1 cellular context compared by ENCODE assay signal in the genomic region with DNA sequence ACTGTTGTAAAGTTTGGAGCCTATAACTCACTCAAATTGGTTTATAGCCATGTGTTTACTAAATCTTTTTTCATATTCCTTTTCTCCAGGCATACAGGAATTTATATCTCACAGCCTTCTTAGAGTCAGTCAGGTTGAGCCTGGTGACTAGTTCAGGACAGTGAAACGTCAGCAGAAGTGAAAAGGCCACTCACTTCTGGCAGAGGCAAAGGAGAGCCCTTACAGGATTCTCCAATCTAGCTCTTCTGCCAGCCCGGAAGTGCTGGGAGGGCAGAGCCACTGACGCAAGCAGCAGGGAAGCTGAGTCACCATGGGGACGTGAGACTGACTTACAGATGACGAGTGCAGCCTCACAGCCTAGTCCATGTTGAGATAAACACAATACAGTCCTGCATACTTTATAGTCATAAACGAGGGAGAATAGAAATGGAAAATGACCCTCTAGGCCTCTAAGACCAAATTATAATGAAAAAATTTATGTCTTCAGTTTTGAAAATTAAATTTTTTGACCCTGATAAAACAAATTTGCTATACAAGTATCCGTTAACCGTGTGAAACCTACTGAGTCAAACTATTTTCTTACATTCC.
A peak's percentile ranks its signal among the peaks of the same experiment; 100 is the strongest.
TF ChIP-seq lines count a peak whose summit lies in the region.

No MANE protein-coding gene starts in this region.

TF ChIP-seq in HepG2, 621 proteins besides CTCF, POLR2A, EP300 and RAD21 (continued from another document and continues in another):
- TF ChIP-seq, protein P1, sequence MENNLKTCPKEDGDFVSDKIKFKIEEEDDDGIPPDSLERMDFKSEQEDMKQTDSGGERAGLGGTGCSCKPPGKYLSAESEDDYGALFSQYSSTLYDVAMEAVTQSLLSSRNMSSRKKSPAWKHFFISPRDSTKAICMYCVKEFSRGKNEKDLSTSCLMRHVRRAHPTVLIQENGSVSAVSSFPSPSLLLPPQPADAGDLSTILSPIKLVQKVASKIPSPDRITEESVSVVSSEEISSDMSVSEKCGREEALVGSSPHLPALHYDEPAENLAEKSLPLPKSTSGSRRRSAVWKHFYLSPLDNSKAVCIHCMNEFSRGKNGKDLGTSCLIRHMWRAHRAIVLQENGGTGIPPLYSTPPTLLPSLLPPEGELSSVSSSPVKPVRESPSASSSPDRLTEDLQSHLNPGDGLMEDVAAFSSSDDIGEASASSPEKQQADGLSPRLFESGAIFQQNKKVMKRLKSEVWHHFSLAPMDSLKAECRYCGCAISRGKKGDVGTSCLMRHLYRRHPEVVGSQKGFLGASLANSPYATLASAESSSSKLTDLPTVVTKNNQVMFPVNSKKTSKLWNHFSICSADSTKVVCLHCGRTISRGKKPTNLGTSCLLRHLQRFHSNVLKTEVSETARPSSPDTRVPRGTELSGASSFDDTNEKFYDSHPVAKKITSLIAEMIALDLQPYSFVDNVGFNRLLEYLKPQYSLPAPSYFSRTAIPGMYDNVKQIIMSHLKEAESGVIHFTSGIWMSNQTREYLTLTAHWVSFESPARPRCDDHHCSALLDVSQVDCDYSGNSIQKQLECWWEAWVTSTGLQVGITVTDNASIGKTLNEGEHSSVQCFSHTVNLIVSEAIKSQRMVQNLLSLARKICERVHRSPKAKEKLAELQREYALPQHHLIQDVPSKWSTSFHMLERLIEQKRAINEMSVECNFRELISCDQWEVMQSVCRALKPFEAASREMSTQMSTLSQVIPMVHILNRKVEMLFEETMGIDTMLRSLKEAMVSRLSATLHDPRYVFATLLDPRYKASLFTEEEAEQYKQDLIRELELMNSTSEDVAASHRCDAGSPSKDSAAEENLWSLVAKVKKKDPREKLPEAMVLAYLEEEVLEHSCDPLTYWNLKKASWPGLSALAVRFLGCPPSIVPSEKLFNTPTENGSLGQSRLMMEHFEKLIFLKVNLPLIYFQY (CRISPR knock-in tag; IDR thresholded peaks at IDR 0.05; ENCODE audit: borderline replicate concordance) = peak; percentile 55; the same call in 1 of the 2 replicates
- TF ChIP-seq ZSCAN20 (CRISPR knock-in tag; IDR thresholded peaks at IDR 0.05; ENCODE audit: borderline replicate concordance) (no peak), KLF16 (CRISPR knock-in tag; IDR thresholded peaks at IDR 0.05) (peak in 1 of 2 experiments; percentile 86; a peak in 1 of 4 replicates), CENPX (CRISPR knock-in tag; IDR thresholded peaks at IDR 0.05) (no peak), SP140L (CRISPR knock-in tag; IDR thresholded peaks at IDR 0.05; ENCODE audit: borderline replicate concordance) (no peak), SOX5 (CRISPR knock-in tag; IDR thresholded peaks at IDR 0.05; ENCODE audit: borderline replicate concordance) (peak; percentile 58), ZNF720 (CRISPR knock-in tag; IDR thresholded peaks at IDR 0.05) (no peak), NKX3-1 (CRISPR knock-in tag; IDR thresholded peaks at IDR 0.05) (0 out of 2 replicates have a peak, but pooled peaks have one; percentile 33), ZNF772 (CRISPR knock-in tag; IDR thresholded peaks at IDR 0.05) (0 out of 2 replicates have a peak, but pooled peaks have one; percentile 32), ZNF12 (CRISPR knock-in tag; IDR thresholded peaks at IDR 0.05) (no peak; the same call in 1 of the 2 replicates), ZFY (CRISPR knock-in tag; IDR thresholded peaks at IDR 0.05) (peak; percentile 45), NFRKB (IDR thresholded peaks at IDR 0.05) (no peak), NR3C1 (CRISPR knock-in tag; IDR thresholded peaks at IDR 0.05) (no peak), NFYC (CRISPR knock-in tag; IDR thresholded peaks at IDR 0.05) (peak; percentile 30; the same call in 1 of the 2 replicates), ZNF451 (CRISPR knock-in tag; IDR thresholded peaks at IDR 0.05) (no peak), CBX5 (CRISPR knock-in tag; IDR thresholded peaks at IDR 0.05; ENCODE audit: borderline replicate concordance) (peak; percentile 81; the same call in 1 of the 2 replicates), DNMT3B (CRISPR knock-in tag; conservative IDR thresholded peaks at IDR 0.05) (peak; percentile 79; the same call in 1 of the 2 replicates), DRAP1 (CRISPR knock-in tag; IDR thresholded peaks at IDR 0.05) (peak; percentile 90), KAT7 (CRISPR knock-in tag; IDR thresholded peaks at IDR 0.05; ENCODE audit: borderline replicate concordance) (0 out of 2 replicates have a peak, but pooled peaks have one; percentile 53), GTF3A (CRISPR knock-in tag; conservative IDR thresholded peaks at IDR 0.05) (no peak), POLR2G (IDR thresholded peaks at IDR 0.05; ENCODE audit: low read depth, low read length) (peak; percentile 83), ZNF747 (CRISPR knock-in tag; IDR thresholded peaks at IDR 0.05; ENCODE audit: borderline replicate concordance) (no peak), NR2C2 (CRISPR knock-in tag; IDR thresholded peaks at IDR 0.05; ENCODE audit: borderline replicate concordance) (no peak), ZMYM4 (CRISPR knock-in tag; IDR thresholded peaks at IDR 0.05) (peak; percentile 66), ZNF264 (CRISPR knock-in tag; IDR thresholded peaks at IDR 0.05) (peak; percentile 89), SALL2 (CRISPR knock-in tag; IDR thresholded peaks at IDR 0.05) (no peak), RFX5 (IDR thresholded peaks at IDR 0.05; ENCODE audit: low read depth, low read length) (peak; percentile 60; the same call in 1 of the 2 replicates), ZNF350 (CRISPR knock-in tag; IDR thresholded peaks at IDR 0.05; ENCODE audit: borderline replicate concordance, low read depth) (no peak), ZNF24 (IDR thresholded peaks at IDR 0.05) (no peak), RFX3 (CRISPR knock-in tag; IDR thresholded peaks at IDR 0.05) (peak; percentile 72), ZNF616 (CRISPR knock-in tag; IDR thresholded peaks at IDR 0.05; ENCODE audit: low read depth) (no peak), HCFC1 (IDR thresholded peaks at IDR 0.05; ENCODE audit: low read depth, low read length) (peak; percentile 13; the same call in 1 of the 2 replicates), PHB2 (IDR thresholded peaks at IDR 0.05; ENCODE audit: partially characterized antibody) (no peak), ZFYVE20 (CRISPR knock-in tag; IDR thresholded peaks at IDR 0.05; ENCODE audit: borderline replicate concordance, low read depth) (no peak), AKAP8 (CRISPR knock-in tag; IDR thresholded peaks at IDR 0.05) (no peak), ZNF354B (CRISPR knock-in tag; IDR thresholded peaks at IDR 0.05) (no peak), ZNF512B (CRISPR knock-in tag; IDR thresholded peaks at IDR 0.05; ENCODE audit: borderline replicate concordance) (no peak), PITX1 (CRISPR knock-in tag; IDR thresholded peaks at IDR 0.05) (peak; percentile 36; the same call in 1 of the 2 replicates), STAG1 (CRISPR knock-in tag; IDR thresholded peaks at IDR 0.05) (no peak), SCMH1 (CRISPR knock-in tag; IDR thresholded peaks at IDR 0.05; ENCODE audit: borderline replicate concordance) (no peak), ATF7 (IDR thresholded peaks at IDR 0.05) (no peak; the same call in 1 of the 2 replicates), ATF7 (CRISPR knock-in tag; IDR thresholded peaks at IDR 0.05) (0 out of 2 replicates have a peak, but pooled peaks have one; percentile 19), E2F2 (CRISPR knock-in tag; IDR thresholded peaks at IDR 0.05; ENCODE audit: borderline replicate concordance) (no peak), EZH2 (conservative IDR thresholded peaks at IDR 0.05; ENCODE audit: low read depth, low read length) (no peak), POLR2AphosphoS2 (IDR thresholded peaks at IDR 0.05; ENCODE audit: low read depth, low read length) (no peak)
- TF ChIP-seq, protein P2, sequence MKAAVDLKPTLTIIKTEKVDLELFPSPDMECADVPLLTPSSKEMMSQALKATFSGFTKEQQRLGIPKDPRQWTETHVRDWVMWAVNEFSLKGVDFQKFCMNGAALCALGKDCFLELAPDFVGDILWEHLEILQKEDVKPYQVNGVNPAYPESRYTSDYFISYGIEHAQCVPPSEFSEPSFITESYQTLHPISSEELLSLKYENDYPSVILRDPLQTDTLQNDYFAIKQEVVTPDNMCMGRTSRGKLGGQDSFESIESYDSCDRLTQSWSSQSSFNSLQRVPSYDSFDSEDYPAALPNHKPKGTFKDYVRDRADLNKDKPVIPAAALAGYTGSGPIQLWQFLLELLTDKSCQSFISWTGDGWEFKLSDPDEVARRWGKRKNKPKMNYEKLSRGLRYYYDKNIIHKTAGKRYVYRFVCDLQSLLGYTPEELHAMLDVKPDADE (CRISPR knock-in tag; IDR thresholded peaks at IDR 0.05) = no peak
- TF ChIP-seq, protein P3, sequence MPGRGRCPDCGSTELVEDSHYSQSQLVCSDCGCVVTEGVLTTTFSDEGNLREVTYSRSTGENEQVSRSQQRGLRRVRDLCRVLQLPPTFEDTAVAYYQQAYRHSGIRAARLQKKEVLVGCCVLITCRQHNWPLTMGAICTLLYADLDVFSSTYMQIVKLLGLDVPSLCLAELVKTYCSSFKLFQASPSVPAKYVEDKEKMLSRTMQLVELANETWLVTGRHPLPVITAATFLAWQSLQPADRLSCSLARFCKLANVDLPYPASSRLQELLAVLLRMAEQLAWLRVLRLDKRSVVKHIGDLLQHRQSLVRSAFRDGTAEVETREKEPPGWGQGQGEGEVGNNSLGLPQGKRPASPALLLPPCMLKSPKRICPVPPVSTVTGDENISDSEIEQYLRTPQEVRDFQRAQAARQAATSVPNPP (CRISPR knock-in tag; IDR thresholded peaks at IDR 0.05) = no peak
- TF ChIP-seq, protein P4, sequence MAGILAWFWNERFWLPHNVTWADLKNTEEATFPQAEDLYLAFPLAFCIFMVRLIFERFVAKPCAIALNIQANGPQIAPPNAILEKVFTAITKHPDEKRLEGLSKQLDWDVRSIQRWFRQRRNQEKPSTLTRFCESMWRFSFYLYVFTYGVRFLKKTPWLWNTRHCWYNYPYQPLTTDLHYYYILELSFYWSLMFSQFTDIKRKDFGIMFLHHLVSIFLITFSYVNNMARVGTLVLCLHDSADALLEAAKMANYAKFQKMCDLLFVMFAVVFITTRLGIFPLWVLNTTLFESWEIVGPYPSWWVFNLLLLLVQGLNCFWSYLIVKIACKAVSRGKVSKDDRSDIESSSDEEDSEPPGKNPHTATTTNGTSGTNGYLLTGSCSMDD (CRISPR knock-in tag; IDR thresholded peaks at IDR 0.05) = no peak
- TF ChIP-seq, protein P5, sequence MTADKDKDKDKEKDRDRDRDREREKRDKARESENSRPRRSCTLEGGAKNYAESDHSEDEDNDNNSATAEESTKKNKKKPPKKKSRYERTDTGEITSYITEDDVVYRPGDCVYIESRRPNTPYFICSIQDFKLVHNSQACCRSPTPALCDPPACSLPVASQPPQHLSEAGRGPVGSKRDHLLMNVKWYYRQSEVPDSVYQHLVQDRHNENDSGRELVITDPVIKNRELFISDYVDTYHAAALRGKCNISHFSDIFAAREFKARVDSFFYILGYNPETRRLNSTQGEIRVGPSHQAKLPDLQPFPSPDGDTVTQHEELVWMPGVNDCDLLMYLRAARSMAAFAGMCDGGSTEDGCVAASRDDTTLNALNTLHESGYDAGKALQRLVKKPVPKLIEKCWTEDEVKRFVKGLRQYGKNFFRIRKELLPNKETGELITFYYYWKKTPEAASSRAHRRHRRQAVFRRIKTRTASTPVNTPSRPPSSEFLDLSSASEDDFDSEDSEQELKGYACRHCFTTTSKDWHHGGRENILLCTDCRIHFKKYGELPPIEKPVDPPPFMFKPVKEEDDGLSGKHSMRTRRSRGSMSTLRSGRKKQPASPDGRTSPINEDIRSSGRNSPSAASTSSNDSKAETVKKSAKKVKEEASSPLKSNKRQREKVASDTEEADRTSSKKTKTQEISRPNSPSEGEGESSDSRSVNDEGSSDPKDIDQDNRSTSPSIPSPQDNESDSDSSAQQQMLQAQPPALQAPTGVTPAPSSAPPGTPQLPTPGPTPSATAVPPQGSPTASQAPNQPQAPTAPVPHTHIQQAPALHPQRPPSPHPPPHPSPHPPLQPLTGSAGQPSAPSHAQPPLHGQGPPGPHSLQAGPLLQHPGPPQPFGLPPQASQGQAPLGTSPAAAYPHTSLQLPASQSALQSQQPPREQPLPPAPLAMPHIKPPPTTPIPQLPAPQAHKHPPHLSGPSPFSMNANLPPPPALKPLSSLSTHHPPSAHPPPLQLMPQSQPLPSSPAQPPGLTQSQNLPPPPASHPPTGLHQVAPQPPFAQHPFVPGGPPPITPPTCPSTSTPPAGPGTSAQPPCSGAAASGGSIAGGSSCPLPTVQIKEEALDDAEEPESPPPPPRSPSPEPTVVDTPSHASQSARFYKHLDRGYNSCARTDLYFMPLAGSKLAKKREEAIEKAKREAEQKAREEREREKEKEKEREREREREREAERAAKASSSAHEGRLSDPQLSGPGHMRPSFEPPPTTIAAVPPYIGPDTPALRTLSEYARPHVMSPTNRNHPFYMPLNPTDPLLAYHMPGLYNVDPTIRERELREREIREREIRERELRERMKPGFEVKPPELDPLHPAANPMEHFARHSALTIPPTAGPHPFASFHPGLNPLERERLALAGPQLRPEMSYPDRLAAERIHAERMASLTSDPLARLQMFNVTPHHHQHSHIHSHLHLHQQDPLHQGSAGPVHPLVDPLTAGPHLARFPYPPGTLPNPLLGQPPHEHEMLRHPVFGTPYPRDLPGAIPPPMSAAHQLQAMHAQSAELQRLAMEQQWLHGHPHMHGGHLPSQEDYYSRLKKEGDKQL (CRISPR knock-in tag; IDR thresholded peaks at IDR 0.05; ENCODE audit: low read depth) = no peak
